In the genomic region with DNA sequence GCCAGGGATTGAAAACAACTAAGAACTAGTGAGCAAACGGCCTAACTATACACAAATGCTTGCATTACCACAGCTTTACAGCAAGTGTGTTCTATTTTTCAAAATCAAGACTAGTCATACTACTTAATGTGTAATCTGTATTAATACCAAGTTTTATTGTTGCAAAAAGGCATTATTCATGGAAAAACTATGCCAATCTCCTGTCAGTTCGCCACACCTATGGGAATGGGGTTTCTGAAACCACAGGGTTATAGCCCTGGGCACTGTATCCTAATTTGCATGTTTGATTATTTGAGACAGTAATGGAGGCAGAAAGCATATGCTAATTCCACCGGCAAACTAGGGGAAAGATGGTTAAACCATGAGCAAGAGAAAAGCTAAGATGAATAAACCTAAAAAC, we compare ENCODE assay signal across 29 cellular contexts. TPM values are rescaled to one million over a fixed set of nuclear protein-coding genes. Genes with fewer than 3 reads are reported as not detected.
DNase-seq lines count a peak whose midpoint lies in the region; FAIRE-seq and TF ChIP-seq lines count a peak whose summit lies in the region.
"Had no signal": no experiment of that assay in that cellular context is flagged by ENCODE, and none has a peak within 500 bp of the region (broad histone marks: within the 10 kb centered on the region; RNA-seq: fewer than 3 reads in every experiment).

No MANE protein-coding gene starts in this region.

- H3K27me3 ChIP-seq in bronchial epithelial cell (ENCODE audit: control insufficient read depth, insufficient read depth, low read length) (no peaks in the 10 kb centered on the region), keratinocyte (ENCODE audit: control insufficient read depth, extremely low read depth, insufficient read depth, low read length) (no peaks in the 10 kb centered on the region), prostate gland (replicated peaks; ENCODE audit: insufficient read depth) (no peaks in the 10 kb centered on the region), SJCRH30 (no peaks in the 10 kb centered on the region)
- H3K27me3 ChIP-seq: pancreas, Peyer's patch, right atrium auricular region, SJSA1 had no signal

- H3K9ac ChIP-seq in keratinocyte (ENCODE audit: control insufficient read depth, extremely low read depth, insufficient read depth, low read length): peak overlapping the region; percentile 81
- H3K9ac ChIP-seq: KMS-11 had no signal

- TF ChIP-seq POLR2A in prostate gland (IDR thresholded peaks at IDR 0.05): no peak

- DNase-seq in ELR (ENCODE audit: low read depth) (peak; percentile 69), NCI-H526 treated with DMSO at 0.1 percent for 48 hours (lab: John Stamatoyannopoulos, UW) (peak; percentile 70), bronchial epithelial cell (ENCODE audit: low read depth) (peak; percentile 74), keratinocyte (ENCODE audit: low read depth, low spot score) (no peak), retina (no peak), NOMO-1 treated with DMSO at 0.1 percent for 48 hours (lab: John Stamatoyannopoulos, UW; ENCODE audit: unreplicated experiment) (no peak), prostate gland (ENCODE audit: low spot score) (no peak), SJCRH30 (no peak)
- DNase-seq: activated CD4-positive, alpha-beta T cell treated with anti-CD3 and anti-CD28 coated beads for 48 hours; activated naive CD4-positive, alpha-beta T cell treated with anti-CD3 and anti-CD28 coated beads, Interleukin-2, amount 50 U/mL, for 16 hours; amygdala; Caco-2; effector memory CD4-positive, alpha-beta T cell; erythroblast; foreskin fibroblast; GF-D8; NCI-H2029; NCI-H69; stimulated activated CD4-positive, alpha-beta T cell treated with anti-CD3 and anti-CD28 coated beads, Interleukin-1b, Interleukin-23, amount 100 ng/mL, for 48 hours; stimulated activated naive CD8-positive, alpha-beta T cell treated with anti-CD3 and anti-CD28 coated beads, Interleukin-15, Interleukin-2, amounts not matched to agents 100 U/mL and 50 U/mL, for 24 hours had no signal

- H3K4me3 ChIP-seq in bronchial epithelial cell (ENCODE audit: low read depth, low read length) (no peak overlapping the region), keratinocyte (ENCODE audit: control insufficient read depth in 2 of 3, extremely low read depth in 1 of 3, insufficient read depth in 2 of 3, low read depth in 1 of 3, low read length in 3 of 3) (peak overlapping the region in 2 of 3 experiments; percentile 43 to 54), prostate gland (no peak overlapping the region), SJCRH30 (no peak overlapping the region)
- H3K4me3 ChIP-seq: coronary artery, GM23338, pancreas, Peyer's patch, right atrium auricular region, SJSA1 had no signal

- peaks cover 94% of the 10 kb centered on the region for H3K79me2 ChIP-seq in keratinocyte (ENCODE audit: control insufficient read depth, insufficient read depth, low read length)

- H3K27ac ChIP-seq in keratinocyte (ENCODE audit: control insufficient read depth, insufficient read depth, low read length): peak overlapping the region; percentile 86
- no peak overlapping the region for H3K27ac ChIP-seq in prostate gland
- no peak overlapping the region for H3K27ac ChIP-seq in SJCRH30
- H3K27ac ChIP-seq: coronary artery, KMS-11, pancreas, SJSA1, WERI-Rb-1 had no signal

- dilution Hi-C loops in keratinocyte (cut with MboI; ENCODE audit: extremely low pct_ligation_motif_present, low sequenced_read_pairs): no loop called here

- no peak overlapping the region for H2AFZ ChIP-seq in keratinocyte (ENCODE audit: control insufficient read depth, low read length)
- H2AFZ ChIP-seq: GM23338 had no signal

- FAIRE-seq in bronchial epithelial cell (lab: Jason Lieb, UNC) (no peak), keratinocyte (lab: Jason Lieb, UNC) (peak; percentile 95)
- FAIRE-seq: A204.1, pancreas had no signal

- peak overlapping the region; percentile 75 for H3K4me2 ChIP-seq in keratinocyte (ENCODE audit: control insufficient read depth, extremely low read depth, insufficient read depth, low read depth, low read length)
- H3K4me2 ChIP-seq: GM23338, KMS-11 had no signal

- intact Hi-C loops in prostate gland (cut with DNase I): no loop called here

- H3K4me1 ChIP-seq in keratinocyte (ENCODE audit: control insufficient read depth, extremely low read depth, insufficient read depth, low read length) (peaks cover 47% of the 10 kb centered on the region), prostate gland (replicated peaks) (peaks cover 11% of the 10 kb centered on the region), SJCRH30 (peaks cover 4% of the 10 kb centered on the region; the same call in 1 of the 2 replicates)

- TF ChIP-seq CTCF in bronchial epithelial cell (IDR thresholded peaks at IDR 0.05; ENCODE audit: insufficient read depth, low read length, severe bottlenecking) (no peak), keratinocyte (optimal IDR thresholded peaks at IDR 0.05 in 1 of 3, IDR thresholded peaks at IDR 0.05 in 1 of 3, conservative IDR thresholded peaks at IDR 0.05 in 1 of 3; ENCODE audit: extremely low read depth in 1 of 3, insufficient read depth in 2 of 3, low read length in 3 of 3) (no peak), prostate gland (IDR thresholded peaks at IDR 0.05) (no peak)

- peaks cover 61% of the 10 kb centered on the region for H4K20me1 ChIP-seq in keratinocyte (ENCODE audit: control insufficient read depth, extremely low read depth, insufficient read depth, low read length)

- H3K9me3 ChIP-seq in keratinocyte (ENCODE audit: control insufficient read depth, low read depth, low read length) (no peaks in the 10 kb centered on the region), prostate gland (no peaks in the 10 kb centered on the region), SJCRH30 (replicated peaks) (0 out of 2 replicates have a peak, but pooled peaks cover 4% of the 10 kb centered on the region)
- H3K9me3 ChIP-seq: Caco-2, pancreas, Peyer's patch, right atrium auricular region, SJSA1 had no signal

- peaks cover 8% of the 10 kb centered on the region for H3K9me1 ChIP-seq in keratinocyte (ENCODE audit: control insufficient read depth, extremely low read depth, insufficient read depth, low read length)

- H3K36me3 ChIP-seq in bronchial epithelial cell (ENCODE audit: control insufficient read depth, insufficient read depth, low read length): peaks cover 14% of the 10 kb centered on the region
- H3K36me3 ChIP-seq in keratinocyte (ENCODE audit: control insufficient read depth in 2 of 2, extremely low read depth in 1 of 2, insufficient read depth in 2 of 2, low read length in 2 of 2): peaks cover 35 to 48% of the 10 kb centered on the region in 2 experiments
- H3K36me3 ChIP-seq in prostate gland: no peaks in the 10 kb centered on the region
- H3K36me3 ChIP-seq in SJCRH30: no peaks in the 10 kb centered on the region
- H3K36me3 ChIP-seq: pancreas had no signal

- WGBS in prostate gland: 84% methylated on average over 3 of the region's 3 CpGs

RNA-seq across cellular contexts. Expression of a gene that starts 14.3 kb away (rescaled TPM):
- total RNA-seq in bronchial epithelial cell (41.3 and 70.0 TPM in 2 replicates), prostate gland (100 to 1,000 TPM; 116 to 432 TPM)
- 163 to 267 TPM (median 166 TPM) in 3 replicates for polyA plus RNA-seq in keratinocyte
- polyA plus RNA-seq in keratinocyte (2011; ENCODE audit: low read depth): 97.3 TPM
- 121 and 265 TPM in 2 replicates for polyA plus RNA-seq in keratinocyte (2011; cell fraction: cytosol; rRNA removed)
- polyA plus RNA-seq in keratinocyte (2011; cell fraction: nucleus; rRNA removed): 353 and 513 TPM in 2 replicates
- 57.5 and 273 TPM in 2 replicates for polyA plus RNA-seq in keratinocyte (2012; ENCODE audit: low replicate concordance)
- 77.0 to 179 TPM (median 83.9 TPM) in 3 replicates for polyA minus RNA-seq in keratinocyte
- 246 TPM for polyA minus RNA-seq in keratinocyte (2011; cell fraction: cytosol; rRNA and poly(A)+ RNA removed)
- 176 and 206 TPM in 2 replicates for polyA minus RNA-seq in keratinocyte (2011; cell fraction: nucleus; rRNA and poly(A)+ RNA removed)
- 0.10 and 0.14 TPM in 2 replicates for total RNA-seq in SJCRH30 (2014; rRNA removed; shearing (Covaris generic))

Comparison
In these comparisons a context has a peak if more than half of its experiments do, and no peak if none do; other contexts are left out.
1. DNase-seq: peak in ELR (single experiment), NCI-H526 treated with DMSO at 0.1 percent for 48 hours (single experiment) and bronchial epithelial cell (single experiment); none in keratinocyte (single experiment), retina (single experiment), NOMO-1 treated with DMSO at 0.1 percent for 48 hours (single experiment), prostate gland (single experiment) and SJCRH30 (0 of 2).
2. H3K4me3 ChIP-seq: peak in keratinocyte (2 of 3); none in bronchial epithelial cell (single experiment), prostate gland (0 of 2) and SJCRH30 (single experiment).
3. RNA of a gene that starts 14.3 kb away (total RNA-seq): 116 to 432 TPM in prostate gland and 41.3 to 70.0 TPM in bronchial epithelial cell; 0.10 to 0.14 TPM in SJCRH30; every median in the first group is over 10 times any median in the second.